Comparison of ENCODE assay signal across 8 cellular contexts in the genomic region with DNA sequence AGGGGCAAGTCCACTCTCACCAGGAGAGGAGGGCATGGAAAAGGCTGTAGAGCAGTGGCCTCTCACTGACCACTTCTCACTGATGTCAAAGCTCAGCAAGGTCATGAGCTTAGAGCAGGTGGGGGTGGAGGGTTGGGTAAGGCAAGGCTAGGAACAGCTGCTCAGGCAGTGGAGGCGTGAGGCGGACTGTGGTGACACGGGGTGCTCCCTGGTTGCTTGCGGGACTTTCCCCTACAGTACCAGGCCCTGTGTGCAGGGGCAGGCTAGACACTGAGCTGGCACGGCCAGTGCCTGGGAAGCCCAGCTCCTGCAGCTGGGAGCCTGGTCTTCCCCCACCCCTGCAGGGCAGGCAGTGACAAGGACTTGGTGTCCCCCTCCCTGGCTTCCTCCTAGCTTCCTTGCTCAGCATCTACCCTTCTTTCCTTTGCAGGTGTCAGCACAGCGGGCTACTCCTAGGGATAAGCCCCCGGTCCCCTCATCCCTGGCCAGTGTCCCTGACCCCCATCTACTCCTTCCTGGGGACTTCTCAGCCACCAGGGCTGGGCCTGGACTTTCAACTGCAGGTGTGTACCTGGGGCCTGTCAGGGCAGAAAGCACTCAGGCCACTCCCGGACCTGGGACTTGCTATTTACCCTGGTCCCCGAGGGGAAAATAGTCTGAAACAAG. TPM values are rescaled to one million over a fixed set of nuclear protein-coding genes. Genes with fewer than 3 reads are reported as not detected.
DNase-seq lines count a peak whose midpoint lies in the region; ATAC-seq lines count a peak whose summit lies in the region.

No MANE protein-coding gene starts in this region.

- H3K4me3 ChIP-seq in subcutaneous abdominal adipose tissue (ENCODE audit: low read depth in 1 of 5, low read length in 5 of 5) = no peak overlapping the region

- intact Hi-C loops in dendritic cell treated with granulocyte-macrophage colony-stimulating factor and Interleukin-4, amounts not matched to agents 40 ng/mL and 50 ng/mL, for 4 days (cut with micrococcal nuclease) = loop anchor here (5.0 kb wide), 1 partner anchor 54 kb away; no protein-coding TSS in a partner anchor
- intact Hi-C loops in left cardiac atrium (cut with DNase I) = no loop called here

- H3K36me3 Mint-ChIP-seq in dendritic cell treated with granulocyte-macrophage colony-stimulating factor and Interleukin-4, amounts not matched to agents 40 ng/mL and 50 ng/mL, for 4 days (ENCODE audit: low read depth) = peaks cover 85% of the 10 kb centered on the region

- DNase-seq in activated effector memory CD4-positive, alpha-beta T cell treated with anti-CD3 and anti-CD28 coated beads, Interleukin-2, amount 50 U/mL, for 16 hours = peak; percentile 74
- no peak for DNase-seq in activated effector memory CD4-positive, alpha-beta T cell treated with Interleukin-2 at 50 U/mL for 16 hours
- DNase-seq in T1000 (lab: John Stamatoyannopoulos, UW) (no peak), left cardiac atrium (no peak), SHP77 (lab: John Stamatoyannopoulos, UW) (no peak)

- ATAC-seq in HG03520 (IDR thresholded peaks at IDR 0.05; ENCODE audit: unreplicated experiment) (peak; percentile 57), left cardiac atrium (no peak)

- H3K9me3 ChIP-seq in subcutaneous abdominal adipose tissue (ENCODE audit: control insufficient read depth in 5 of 5, low read length in 5 of 5) = no peaks in the 10 kb centered on the region

- peaks cover 0 to 56% (median 51%) of the 10 kb centered on the region in 5 donors for H3K36me3 ChIP-seq in subcutaneous abdominal adipose tissue (ENCODE audit: control insufficient read depth in 5 of 5, insufficient read depth in 5 of 5, low read length in 5 of 5)

- H3K4me1 ChIP-seq in subcutaneous abdominal adipose tissue (ENCODE audit: control insufficient read depth in 5 of 5, insufficient read depth in 5 of 5, low read length in 5 of 5) = peaks cover 13 to 34% (median 31%) of the 10 kb centered on the region in 5 donors

- H3K27me3 ChIP-seq in subcutaneous abdominal adipose tissue (ENCODE audit: control insufficient read depth in 5 of 5, insufficient read depth in 4 of 5, low read length in 5 of 5) = no peaks in the 10 kb centered on the region

- peak overlapping the region; percentile 66 for H3K27ac Mint-ChIP-seq in dendritic cell treated with granulocyte-macrophage colony-stimulating factor and Interleukin-4, amounts not matched to agents 40 ng/mL and 50 ng/mL, for 4 days

- H3K9me3 Mint-ChIP-seq in dendritic cell treated with granulocyte-macrophage colony-stimulating factor and Interleukin-4, amounts not matched to agents 40 ng/mL and 50 ng/mL, for 4 days = no peaks in the 10 kb centered on the region

- peaks cover 44% of the 10 kb centered on the region for H3K4me1 Mint-ChIP-seq in dendritic cell treated with granulocyte-macrophage colony-stimulating factor and Interleukin-4, amounts not matched to agents 40 ng/mL and 50 ng/mL, for 4 days (ENCODE audit: low read depth)

- peak overlapping the region in 1 of 5 donors; percentile 3 for H3K9ac ChIP-seq in subcutaneous abdominal adipose tissue (ENCODE audit: low read length in 5 of 5)

- no peaks in the 10 kb centered on the region for H3K27me3 Mint-ChIP-seq in dendritic cell treated with granulocyte-macrophage colony-stimulating factor and Interleukin-4, amounts not matched to agents 40 ng/mL and 50 ng/mL, for 4 days

- peak overlapping the region; percentile 50 for H3K27ac ChIP-seq in subcutaneous abdominal adipose tissue (ENCODE audit: low read depth, low read length)

- H3K4me3 Mint-ChIP-seq in dendritic cell treated with granulocyte-macrophage colony-stimulating factor and Interleukin-4, amounts not matched to agents 40 ng/mL and 50 ng/mL, for 4 days = no peak overlapping the region

RNA-seq across cellular contexts. Expression of gene PISD, which starts 45.6 kb away (rescaled TPM):
- total RNA-seq in left cardiac atrium = 10 to 100 TPM; 25.2 to 40.8 TPM
